19 cellular contexts compared by ENCODE assay signal in the genomic region with DNA sequence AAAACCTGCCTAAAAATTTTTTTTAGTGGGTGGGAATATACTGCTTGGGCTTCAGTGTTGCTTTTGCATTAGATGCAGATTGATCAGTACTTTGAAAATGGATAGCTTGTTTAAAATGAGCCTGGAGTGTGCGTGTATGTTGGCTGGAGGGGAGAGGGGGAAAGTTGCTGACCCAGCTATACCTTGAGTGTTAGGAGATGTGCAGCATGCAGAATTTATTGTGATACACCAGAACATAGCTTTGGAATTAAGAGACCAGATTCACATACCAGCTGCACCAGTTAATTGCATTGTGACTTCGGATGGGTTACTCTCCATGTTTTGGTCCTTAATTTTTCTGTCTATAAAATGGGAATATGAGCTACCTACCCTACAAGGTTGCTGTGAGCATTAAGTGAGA.
DNase-seq lines count a peak whose midpoint lies in the region; ATAC-seq and TF ChIP-seq lines count a peak whose summit lies in the region.
"Had no signal": no experiment of that assay in that cellular context is flagged by ENCODE, and none has a peak within 500 bp of the region (broad histone marks: within the 10 kb centered on the region; RNA-seq: fewer than 3 reads in every experiment).

No MANE protein-coding gene starts in this region.

- H3K36me3 ChIP-seq in Caco-2 (ENCODE audit: control insufficient read depth, insufficient read depth, low read length) (no peaks in the 10 kb centered on the region), BE2C (no peaks in the 10 kb centered on the region), endodermal cell (ENCODE audit: control insufficient read depth, insufficient read depth, low read length) (peaks cover under 1% of the 10 kb centered on the region), PC-3 (ENCODE audit: low read depth, low read length) (peaks cover 9% of the 10 kb centered on the region; the same call in 1 of the 2 replicates)
- H3K36me3 ChIP-seq in naive thymus-derived CD4-positive, alpha-beta T cell (ENCODE audit: control insufficient read depth in 2 of 3, insufficient read depth in 3 of 3, low read length in 3 of 3) = no peaks in the 10 kb centered on the region

- peaks cover 34% of the 10 kb centered on the region for H3K36me3 Mint-ChIP-seq in CD4-positive, alpha-beta T cell (ENCODE audit: low read depth)
- H3K36me3 Mint-ChIP-seq in Caco-2 (ENCODE audit: insufficient read depth, unreplicated experiment) (peaks cover 5% of the 10 kb centered on the region), endodermal cell (ENCODE audit: low read depth) (no peaks in the 10 kb centered on the region)
- no peaks in the 10 kb centered on the region for H3K36me3 Mint-ChIP-seq in naive thymus-derived CD4-positive, alpha-beta T cell

- peaks cover 68% of the 10 kb centered on the region for H4K20me1 ChIP-seq in PC-3 (ENCODE audit: low read length)

- BruUV-seq in Caco-2 (replicated peaks; lab: Mats Ljungman, UMichigan) = no TSS peak
- no TSS peak for BruUV-seq in PC-3 (replicated peaks; lab: Mats Ljungman, UMichigan)

- H3K9me2 ChIP-seq in PC-3 (replicated peaks; ENCODE audit: low read length) = no peaks in the 10 kb centered on the region

- CTCF ChIA-PET in CD4-positive, alpha-beta T cell (lab: Charles Lee) = interaction anchor here (0.7 kb wide), 1 partner anchor 54 kb away, joined by 3 read pairs; no protein-coding TSS in a partner anchor
- CTCF ChIA-PET in Caco-2 (lab: Charles Lee) (interaction anchor here (1.0 kb wide), 1 partner anchor 11 kb away, joined by 4 read pairs; no protein-coding TSS in a partner anchor), PC-3 (lab: Charles Lee) (no interaction called here)
- CTCF ChIA-PET in naive thymus-derived CD4-positive, alpha-beta T cell (lab: Charles Lee) = interaction anchor here (0.7 to 1.1 kb wide), 2 partner anchors 35 to 458 kb away, joined by 3 to 4 read pairs; no protein-coding TSS in a partner anchor

- H3K27me3 ChIP-seq in CD4-positive, alpha-beta T cell (ENCODE audit: control insufficient read depth, insufficient read depth, low read length) = no peaks in the 10 kb centered on the region
- H3K27me3 ChIP-seq in Caco-2 (replicated peaks; ENCODE audit: control insufficient read depth, insufficient read depth, low read length) (no peaks in the 10 kb centered on the region), BE2C (no peaks in the 10 kb centered on the region), endodermal cell (ENCODE audit: control insufficient read depth, insufficient read depth, low read length, poor library complexity, severe bottlenecking) (no peaks in the 10 kb centered on the region), PC-3 (ENCODE audit: low read length) (no peaks in the 10 kb centered on the region)
- no peaks in the 10 kb centered on the region for H3K27me3 ChIP-seq in naive thymus-derived CD4-positive, alpha-beta T cell (ENCODE audit: control insufficient read depth in 2 of 2, insufficient read depth in 2 of 2, low read length in 2 of 2)

- no peak overlapping the region for H3K4me3 ChIP-seq in Caco-2 (ENCODE audit: low read depth, low read length)
- H3K4me3 ChIP-seq in naive thymus-derived CD4-positive, alpha-beta T cell (ENCODE audit: low read length) = no peak overlapping the region
- H3K4me3 ChIP-seq in BE2C (ENCODE audit: low read depth, low read length) = no peak overlapping the region
- no peak overlapping the region for H3K4me3 ChIP-seq in endodermal cell (ENCODE audit: low read length)
- H3K4me3 ChIP-seq in PC-3 (ENCODE audit: low read length) = no peak overlapping the region
- H3K4me3 ChIP-seq: skin epidermis had no signal

- peaks cover 100% of the 10 kb centered on the region for H3K79me2 ChIP-seq in PC-3 (ENCODE audit: low read length)

- peaks cover 96% of the 10 kb centered on the region for H3K4me1 Mint-ChIP-seq in CD4-positive, alpha-beta T cell (ENCODE audit: low read depth)
- H3K4me1 Mint-ChIP-seq in Caco-2 (ENCODE audit: low read depth, unreplicated experiment) (no peaks in the 10 kb centered on the region), endodermal cell (peaks cover 39% of the 10 kb centered on the region)
- peaks cover 51 to 97% (median 92%) of the 10 kb centered on the region in 7 donors for H3K4me1 Mint-ChIP-seq in naive thymus-derived CD4-positive, alpha-beta T cell

- intact Hi-C loops in CD4-positive, alpha-beta T cell (cut with DNase I, micrococcal nuclease) = loop anchor here in 1 of 2 experiments (5.0 kb wide), 1 partner anchor 33 kb away; no protein-coding TSS in a partner anchor
- intact Hi-C loops in Caco-2 (cut with micrococcal nuclease; ENCODE audit: unreplicated experiment) (no loop called here), PC-3 (cut with micrococcal nuclease) (no loop called here)
- intact Hi-C loops in naive thymus-derived CD4-positive, alpha-beta T cell (cut with micrococcal nuclease) = no loop called here

- no peak for DNase-seq in CD4-positive, alpha-beta T cell
- no peak for DNase-seq in Caco-2
- DNase-seq in naive thymus-derived CD4-positive, alpha-beta T cell = no peak
- no peak for DNase-seq in BE2C
- DNase-seq in endodermal cell = no peak
- DNase-seq in PC-3 = no peak
- no peak for DNase-seq in activated CD4-positive, CD25-positive, alpha-beta regulatory T cell treated with anti-CD3 and anti-CD28 coated beads, Interleukin-2, amount 50 U/mL, for 72 hours
- DNase-seq: activated CD4-positive, alpha-beta T cell treated with anti-CD3 and anti-CD28 coated beads, Interleukin-2, amount 10 ng/mL, durations not matched to agents 7 days and 5 days; activated naive CD4-positive, alpha-beta T cell treated with anti-CD3 and anti-CD28 coated beads, Interleukin-2, amount 10 ng/mL, durations not matched to agents 7 days and 5 days; activated T-cell treated with anti-CD3 and anti-CD28 coated beads, Interleukin-2, amount 50 U/mL, for 1 hour; effector memory CD4-positive, alpha-beta T cell; glutamatergic neuron; NCI-H1417 treated with DMSO at 0.1 percent for 48 hours; NCI-H526 treated with DMSO at 0.1 percent for 48 hours; SIG-M5; stimulated activated naive CD8-positive, alpha-beta T cell treated with anti-CD3 and anti-CD28 coated beads, Interleukin-15, Interleukin-2, amounts not matched to agents 100 U/mL and 50 U/mL, for 24 hours had no signal

- H3K27ac Mint-ChIP-seq in CD4-positive, alpha-beta T cell = peak overlapping the region; percentile 72
- H3K27ac Mint-ChIP-seq in Caco-2 (ENCODE audit: unreplicated experiment) (peak overlapping the region; percentile 66), endodermal cell (no peak overlapping the region)
- peak overlapping the region in 4 of 9 donors; percentile 6 to 67 (median 59) for H3K27ac Mint-ChIP-seq in naive thymus-derived CD4-positive, alpha-beta T cell
- H3K27ac Mint-ChIP-seq: activated CD4-positive, alpha-beta T cell treated with anti-CD3 and anti-CD28 coated beads, Interleukin-2, amount 10 ng/mL, durations not matched to agents 7 days and 5 days; activated naive CD4-positive, alpha-beta T cell treated with anti-CD3 and anti-CD28 coated beads, Interleukin-2, amount 10 ng/mL, durations not matched to agents 7 days and 5 days had no signal

- no peaks in the 10 kb centered on the region for H3F3A ChIP-seq in PC-3 (ENCODE audit: low read length, unreplicated experiment)

- WGBS in endodermal cell (ENCODE audit: insufficient coverage in 1 of 2, insufficient read length in 1 of 2), 2 experiments = 83 to 94% methylated on average over 1 to 2 of the region's 2 CpGs

- ATAC-seq in CD4-positive, alpha-beta T cell (ENCODE audit: poor library complexity) = no peak
- no peak for ATAC-seq in naive thymus-derived CD4-positive, alpha-beta T cell
- no peak for ATAC-seq in PC-3
- ATAC-seq: stimulated activated naive CD8-positive, alpha-beta T cell treated with anti-CD3 and anti-CD28 coated beads, Interleukin-15, Interleukin-2, amounts not matched to agents 100 U/mL and 50 U/mL, for 24 hours had no signal

- no peak overlapping the region for H3K4me2 ChIP-seq in PC-3 (ENCODE audit: low read length)

- H3K27me3 Mint-ChIP-seq in CD4-positive, alpha-beta T cell = no peaks in the 10 kb centered on the region
- H3K27me3 Mint-ChIP-seq in Caco-2 (ENCODE audit: insufficient read depth, unreplicated experiment) (no peaks in the 10 kb centered on the region), endodermal cell (ENCODE audit: insufficient read depth) (no peaks in the 10 kb centered on the region)
- H3K27me3 Mint-ChIP-seq in naive thymus-derived CD4-positive, alpha-beta T cell = no peaks in the 10 kb centered on the region
- H3K27me3 Mint-ChIP-seq: activated CD4-positive, alpha-beta T cell treated with anti-CD3 and anti-CD28 coated beads, Interleukin-2, amount 10 ng/mL, durations not matched to agents 7 days and 5 days; activated naive CD4-positive, alpha-beta T cell treated with anti-CD3 and anti-CD28 coated beads, Interleukin-2, amount 10 ng/mL, durations not matched to agents 7 days and 5 days; progenitor cell of endocrine pancreas had no signal

- no peak overlapping the region for H3K27ac ChIP-seq in CD4-positive, alpha-beta T cell (ENCODE audit: low read depth, low read length)
- H3K27ac ChIP-seq in VCaP (peak overlapping the region; percentile 59), endodermal cell (ENCODE audit: low read depth, low read length) (no peak overlapping the region), PC-3 (ENCODE audit: low read length) (no peak overlapping the region)
- H3K27ac ChIP-seq in naive thymus-derived CD4-positive, alpha-beta T cell (ENCODE audit: low read depth, low read length) = no peak overlapping the region

- POLR2A ChIA-PET in CD4-positive, alpha-beta T cell (lab: Charles Lee) = interaction anchor here (1.0 to 1.5 kb wide), 3 partner anchors 11 to 28 kb away, joined by 3 read pairs; no protein-coding TSS in a partner anchor
- POLR2A ChIA-PET in Caco-2 (lab: Charles Lee) (interaction anchor here (1.3 kb wide), 1 partner anchor 11 kb away, joined by 12 read pairs; no protein-coding TSS in a partner anchor), PC-3 (lab: Charles Lee; ENCODE audit: unreplicated experiment) (no interaction called here)
- POLR2A ChIA-PET in naive thymus-derived CD4-positive, alpha-beta T cell (lab: Charles Lee) = interaction anchor here (1.1 to 1.7 kb wide), 7 partner anchors 8 to 59 kb away, joined by 4 to 7 read pairs (median 5); no protein-coding TSS in a partner anchor

- H2AFZ ChIP-seq in PC-3 (ENCODE audit: low read length) = no peak overlapping the region

- H3K9ac ChIP-seq in endodermal cell (ENCODE audit: extremely low read depth, low read length, poor library complexity, severe bottlenecking) (no peak overlapping the region), PC-3 (ENCODE audit: low read length) (no peak overlapping the region)

- H3K4me1 ChIP-seq in Caco-2 (peaks cover 53% of the 10 kb centered on the region), BE2C (no peaks in the 10 kb centered on the region), endodermal cell (ENCODE audit: control insufficient read depth, insufficient read depth, low read length) (peaks cover 10% of the 10 kb centered on the region), PC-3 (ENCODE audit: insufficient read depth, low read length) (peaks cover 50% of the 10 kb centered on the region)
- peaks cover 64% of the 10 kb centered on the region in 2 donors for H3K4me1 ChIP-seq in naive thymus-derived CD4-positive, alpha-beta T cell (ENCODE audit: control insufficient read depth in 2 of 2, insufficient read depth in 2 of 2, low read length in 2 of 2)

- H3K9me3 ChIP-seq in CD4-positive, alpha-beta T cell (ENCODE audit: control insufficient read depth, low read length) = no peaks in the 10 kb centered on the region
- no peaks in the 10 kb centered on the region for H3K9me3 ChIP-seq in Caco-2
- no peaks in the 10 kb centered on the region for H3K9me3 ChIP-seq in naive thymus-derived CD4-positive, alpha-beta T cell (ENCODE audit: control insufficient read depth in 2 of 3, low read length in 3 of 3)
- H3K9me3 ChIP-seq in BE2C = no peaks in the 10 kb centered on the region
- no peaks in the 10 kb centered on the region for H3K9me3 ChIP-seq in endodermal cell (ENCODE audit: control insufficient read depth, low read length)
- H3K9me3 ChIP-seq in PC-3 (ENCODE audit: low read length) = no peaks in the 10 kb centered on the region

- peak overlapping the region; percentile 42 for H3K4me3 Mint-ChIP-seq in CD4-positive, alpha-beta T cell
- H3K4me3 Mint-ChIP-seq in Caco-2 (ENCODE audit: unreplicated experiment) (no peak overlapping the region), endodermal cell (no peak overlapping the region)
- H3K4me3 Mint-ChIP-seq in naive thymus-derived CD4-positive, alpha-beta T cell = peak overlapping the region in 7 of 10 donors; percentile 5 to 41 (median 28)
- H3K4me3 Mint-ChIP-seq: activated CD4-positive, alpha-beta T cell treated with anti-CD3 and anti-CD28 coated beads, Interleukin-2, amount 10 ng/mL, durations not matched to agents 7 days and 5 days; activated naive CD4-positive, alpha-beta T cell treated with anti-CD3 and anti-CD28 coated beads, Interleukin-2, amount 10 ng/mL, durations not matched to agents 7 days and 5 days had no signal

- no peak for TF ChIP-seq CTCF in CD4-positive, alpha-beta T cell (IDR thresholded peaks at IDR 0.05)
- no peak for TF ChIP-seq CTCF in Caco-2 (IDR thresholded peaks at IDR 0.05; ENCODE audit: insufficient read depth in 1 of 2, low read depth in 1 of 2, low read length in 1 of 2, severe bottlenecking in 1 of 2, unreplicated experiment in 1 of 2)
- TF ChIP-seq CTCF in VCaP (conservative IDR thresholded peaks at IDR 0.05) = no peak
- TF ChIP-seq CTCF in BE2C (IDR thresholded peaks at IDR 0.05; ENCODE audit: low read depth, low read length) = no peak
- TF ChIP-seq CTCF in endodermal cell (conservative IDR thresholded peaks at IDR 0.05) = no peak
- no peak for TF ChIP-seq CTCF in PC-3 (conservative IDR thresholded peaks at IDR 0.05; ENCODE audit: low read depth, low read length)

- H3K9me3 Mint-ChIP-seq in CD4-positive, alpha-beta T cell = no peaks in the 10 kb centered on the region
- H3K9me3 Mint-ChIP-seq in Caco-2 (ENCODE audit: unreplicated experiment) (no peaks in the 10 kb centered on the region), endodermal cell (no peaks in the 10 kb centered on the region)
- no peaks in the 10 kb centered on the region for H3K9me3 Mint-ChIP-seq in naive thymus-derived CD4-positive, alpha-beta T cell
- H3K9me3 Mint-ChIP-seq: activated CD4-positive, alpha-beta T cell treated with anti-CD3 and anti-CD28 coated beads, Interleukin-2, amount 10 ng/mL, durations not matched to agents 7 days and 5 days; activated naive CD4-positive, alpha-beta T cell treated with anti-CD3 and anti-CD28 coated beads, Interleukin-2, amount 10 ng/mL, durations not matched to agents 7 days and 5 days had no signal

Comparison
In these comparisons a context has a peak if more than half of its experiments do, and no peak if none do; other contexts are left out.
1. H3K4me3 Mint-ChIP-seq: peak in CD4-positive, alpha-beta T cell (single experiment) and naive thymus-derived CD4-positive, alpha-beta T cell (7 of 10); none in Caco-2 (single experiment) and endodermal cell (single experiment).